In the genomic region with DNA sequence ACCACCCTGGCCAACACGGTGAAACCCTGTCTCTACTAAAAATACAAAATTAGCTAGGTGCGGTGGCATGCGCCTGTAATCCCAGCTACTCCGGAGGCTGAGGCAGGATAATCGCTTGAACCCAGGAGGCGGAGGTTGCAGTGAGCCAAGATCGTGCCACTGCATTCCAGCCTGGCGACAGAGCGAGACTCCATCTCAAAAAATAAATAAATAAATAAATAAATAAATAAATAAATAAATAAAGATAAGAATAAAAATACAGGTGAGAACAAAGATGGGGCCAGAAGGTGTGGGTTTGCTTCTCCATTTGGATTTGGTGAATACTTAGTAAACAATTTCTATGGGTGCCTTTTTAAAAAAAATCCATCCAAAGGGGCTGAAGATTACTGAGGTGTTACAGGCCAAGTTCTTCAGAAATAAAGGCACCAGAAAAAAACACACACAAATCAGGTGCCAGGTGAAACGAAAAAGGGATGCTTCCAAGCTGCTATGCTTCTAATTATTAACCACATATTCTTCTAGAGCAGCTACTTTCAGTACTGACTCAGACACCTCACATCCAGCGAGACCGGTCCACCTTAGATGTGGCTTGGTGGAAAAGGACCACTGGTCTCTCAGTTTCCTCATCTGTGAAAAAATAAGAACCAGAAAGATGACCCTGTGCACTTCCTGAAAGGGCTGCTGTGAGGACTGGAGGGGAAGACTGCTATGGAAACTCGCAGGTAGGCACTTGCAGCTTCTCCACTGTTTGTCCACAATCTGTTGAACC, we compare ENCODE assay signal across 16 cellular contexts. TPM values are rescaled to one million over a fixed set of nuclear protein-coding genes. Genes with fewer than 3 reads are reported as not detected.
DNase-seq lines count a peak whose midpoint lies in the region; ATAC-seq, FAIRE-seq and TF ChIP-seq lines count a peak whose summit lies in the region.
"Had no signal": no experiment of that assay in that cellular context is flagged by ENCODE, and none has a peak within 500 bp of the region (broad histone marks: within the 10 kb centered on the region; RNA-seq: fewer than 3 reads in every experiment).

No MANE protein-coding gene starts in this region.

- in situ Hi-C loops in K562 (cut with MboI), result no loop called here

- peaks cover 92% of the 10 kb centered on the region for H3K36me3 ChIP-seq in K562 (ENCODE audit: control insufficient read depth, insufficient read depth, low read length)

- H3K36me3 Mint-ChIP-seq in activated T-cell treated with anti-CD3 and anti-CD28 coated beads, Interleukin-2, amount 50 U/mL, for 72 hours (ENCODE audit: insufficient read depth in 2 of 2), result peaks cover 4 to 23% of the 10 kb centered on the region in 2 donors
- peaks cover 54% of the 10 kb centered on the region for H3K36me3 Mint-ChIP-seq in stimulated activated memory B cell treated with anti-CD40 and anti-IgM and Interleukin-4, amounts not matched to agents 10 μg/mL and 1 μg/mL and 100 μg/mL, for 72 hours

- peaks cover 8% of the 10 kb centered on the region for H3K4me1 Mint-ChIP-seq in activated T-cell treated with anti-CD3 and anti-CD28 coated beads, Interleukin-2, amount 50 U/mL, for 72 hours (ENCODE audit: low read depth)
- peaks cover 8% of the 10 kb centered on the region for H3K4me1 Mint-ChIP-seq in stimulated activated memory B cell treated with anti-CD40 and anti-IgM and Interleukin-4, amounts not matched to agents 10 μg/mL and 1 μg/mL and 100 μg/mL, for 72 hours

- DNase-seq in activated T-cell treated with anti-CD3 and anti-CD28 coated beads, Interleukin-2, amount 50 U/mL, for 1 hour, result peak; percentile 3
- DNase-seq in activated T-cell treated with anti-CD3 and anti-CD28 coated beads, Interleukin-2, amount 50 U/mL, for 72 hours, result no peak
- DNase-seq in K562 (ENCODE audit: extremely low read depth in 1 of 4, low spot score in 3 of 4) (no peak), GM19239 (ENCODE audit: insufficient read length, low spot score) (no peak)
- DNase-seq: C1 segment of cervical spinal cord, NCI-H1048, NCI-H2107, NCI-H226, NCI-H526 treated with DMSO at 0.1 percent for 48 hours, PC-9 had no signal

- H2AFZ ChIP-seq in K562 (ENCODE audit: low read depth, low read length), result no peak overlapping the region
- H2AFZ ChIP-seq: PC-9 had no signal

- ATAC-seq in activated T-cell treated with anti-CD3 and anti-CD28 coated beads, Interleukin-2, amount 50 U/mL, for 72 hours (replicated peaks in 1 of 2), result no peak
- ATAC-seq in HG03460 (IDR thresholded peaks at IDR 0.05; ENCODE audit: unreplicated experiment), result peak; percentile 57
- no peak for ATAC-seq in K562
- no peak for ATAC-seq in stimulated activated memory B cell treated with anti-CD40 and anti-IgM and Interleukin-4, amounts not matched to agents 10 μg/mL and 1 μg/mL and 100 μg/mL, for 72 hours
- ATAC-seq in GM21529 (IDR thresholded peaks at IDR 0.05; ENCODE audit: unreplicated experiment), result no peak
- no peak for ATAC-seq in GM19463 (IDR thresholded peaks at IDR 0.05; ENCODE audit: unreplicated experiment)

- intact Hi-C loops in K562 (cut with micrococcal nuclease), result no loop called here

- no peaks in the 10 kb centered on the region for H3K27me3 ChIP-seq in K562 (ENCODE audit: control insufficient read depth in 2 of 2, insufficient read depth in 2 of 2, low read length in 2 of 2)

- no peak overlapping the region for H3K4me2 ChIP-seq in K562 (ENCODE audit: insufficient read depth, low read length)
- H3K4me2 ChIP-seq: PC-9 had no signal

- no TSS peak for BruUV-seq in K562 (replicated peaks; lab: Mats Ljungman, UMichigan)

- H3K9me3 ChIP-seq in K562 (replicated peaks; ENCODE audit: control insufficient read depth, insufficient read depth, low read depth, low read length), result no peaks in the 10 kb centered on the region

- H3K4me3 ChIP-seq in K562, result no peak overlapping the region
- H3K4me3 ChIP-seq: PC-9 had no signal

- no peaks in the 10 kb centered on the region for H3K27me3 Mint-ChIP-seq in activated T-cell treated with anti-CD3 and anti-CD28 coated beads, Interleukin-2, amount 50 U/mL, for 72 hours (ENCODE audit: low read depth)
- no peaks in the 10 kb centered on the region for H3K27me3 Mint-ChIP-seq in stimulated activated memory B cell treated with anti-CD40 and anti-IgM and Interleukin-4, amounts not matched to agents 10 μg/mL and 1 μg/mL and 100 μg/mL, for 72 hours

- CTCF ChIA-PET in K562 (lab: Yijun Ruan, JAX; ENCODE audit: low intra/inter-chr PET ratio), result no interaction called here

- 91% methylated on average over 12 of the region's 13 CpGs for WGBS in K562 (ENCODE audit: insufficient coverage, low coverage, missing lambda C conversion rate)

- no peak for TF ChIP-seq EP300 in K562 (IDR thresholded peaks at IDR 0.05; ENCODE audit: low read length)

- no peak for TF ChIP-seq CTCF in K562 (IDR thresholded peaks at IDR 0.05 in 2 of 3, conservative IDR thresholded peaks at IDR 0.05 in 1 of 3; ENCODE audit: insufficient read depth in 2 of 3, low read depth in 1 of 3, low read length in 3 of 3)

- no peak overlapping the region for H3K27ac Mint-ChIP-seq in activated T-cell treated with anti-CD3 and anti-CD28 coated beads, Interleukin-2, amount 50 U/mL, for 72 hours
- peak overlapping the region; percentile 27 for H3K27ac Mint-ChIP-seq in stimulated activated memory B cell treated with anti-CD40 and anti-IgM and Interleukin-4, amounts not matched to agents 10 μg/mL and 1 μg/mL and 100 μg/mL, for 72 hours

- no peak overlapping the region for H3K4me3 Mint-ChIP-seq in activated T-cell treated with anti-CD3 and anti-CD28 coated beads, Interleukin-2, amount 50 U/mL, for 72 hours
- no peak overlapping the region for H3K4me3 Mint-ChIP-seq in stimulated activated memory B cell treated with anti-CD40 and anti-IgM and Interleukin-4, amounts not matched to agents 10 μg/mL and 1 μg/mL and 100 μg/mL, for 72 hours

- H3K9me3 Mint-ChIP-seq in activated T-cell treated with anti-CD3 and anti-CD28 coated beads, Interleukin-2, amount 50 U/mL, for 72 hours, result no peaks in the 10 kb centered on the region
- H3K9me3 Mint-ChIP-seq in stimulated activated memory B cell treated with anti-CD40 and anti-IgM and Interleukin-4, amounts not matched to agents 10 μg/mL and 1 μg/mL and 100 μg/mL, for 72 hours, result no peaks in the 10 kb centered on the region

- FAIRE-seq in K562 (lab: Jason Lieb, UNC), result no peak
- no peak for FAIRE-seq in GM19239 (lab: Jason Lieb, UNC)

- H3K27ac ChIP-seq in K562 (ENCODE audit: extremely low read depth, low read depth, low read length), result no peak overlapping the region
- H3K27ac ChIP-seq: 22Rv1, PC-9 had no signal

- POLR2A ChIA-PET in K562 (lab: Yijun Ruan, JAX), result interaction anchor here (0.6 to 1.5 kb wide), 6 partner anchors 10 to 131 kb away, joined by 3 to 7 read pairs (median 3); a partner anchor contains a TSS

- no peak for TF ChIP-seq POLR2A in K562 (conservative IDR thresholded peaks at IDR 0.05)

- H3K4me1 ChIP-seq in K562 (replicated peaks in 1 of 2; ENCODE audit: control insufficient read depth in 2 of 2, insufficient read depth in 2 of 2, low read length in 2 of 2), result peaks cover 7 to 11% of the 10 kb centered on the region in 2 experiments; a peak in 4 of 5 replicates

- H4K20me1 ChIP-seq in K562 (replicated peaks; ENCODE audit: control insufficient read depth, insufficient read depth, low read length), result peaks cover 11% of the 10 kb centered on the region

- no peak for TF ChIP-seq RAD21 in K562 (CRISPR knock-in tag; conservative IDR thresholded peaks at IDR 0.05 in 1 of 2, IDR thresholded peaks at IDR 0.05 in 1 of 2)

- H3K9me1 ChIP-seq in K562 (ENCODE audit: control insufficient read depth, insufficient read depth, low read length), result no peaks in the 10 kb centered on the region

- peaks cover 26% of the 10 kb centered on the region for H3K79me2 ChIP-seq in K562 (ENCODE audit: control insufficient read depth, insufficient read depth, low read length)

- no peak overlapping the region for H3K9ac ChIP-seq in K562 (ENCODE audit: insufficient read depth in 1 of 2, low read depth in 2 of 2, low read length in 2 of 2)

RNA-seq across cellular contexts. Expression of a gene that starts 9.2 kb away (rescaled TPM):
- total RNA-seq in activated T-cell treated with anti-CD3 and anti-CD28 coated beads, Interleukin-2, amount 50 U/mL, for 72 hours, result 10 to 100 TPM; 54.9 to 63.6 TPM
- 172 and 226 TPM in 2 replicates for total RNA-seq in K562 (2011; cell fraction: chromatin; rRNA removed; ENCODE audit: low replicate concordance)
- 74.0 and 74.7 TPM in 2 replicates for total RNA-seq in K562 (2011; cell fraction: nucleolus; rRNA removed)
- 112 and 153 TPM in 2 replicates for total RNA-seq in K562 (2011; cell fraction: nucleoplasm; rRNA removed)
- total RNA-seq in K562 (2014; rRNA removed) (36.5 and 41.6 TPM in 2 replicates), K562 (2014; rRNA removed; fragmentation: Illumina TruSeq; extraction: Trizol) (59.6 and 76.9 TPM in 2 replicates), K562 (2015; rRNA removed; fragmentation: Illumina TruSeq; extraction: Trizol) (70.9 and 72.4 TPM in 2 replicates), K562 (2021) (92.7 and 97.6 TPM in 2 replicates)
- polyA plus RNA-seq in K562 (2011; rRNA removed) (60.2 and 63.0 TPM in 2 replicates), K562 (2014; fragmentation: Illumina TruSeq; extraction: Trizol) (96.4 and 99.2 TPM in 2 replicates), K562 (2014; fragmentation: Nextera tagmentation; extraction: Ambion mirVana) (1 to 10 TPM; 6.7 to 8.3 TPM), K562 (2014; rRNA removed) (83.1 and 89.8 TPM in 2 replicates)
- polyA plus RNA-seq in K562 (2011; cell fraction: cytosol; rRNA removed), result 49.4 and 62.8 TPM in 2 replicates
- polyA plus RNA-seq in K562 (2011; cell fraction: nucleus; rRNA removed), result 66.8 and 89.3 TPM in 2 replicates
- 65.5 and 88.3 TPM in 2 replicates for polyA plus RNA-seq in K562 (2012)
- polyA minus RNA-seq in K562 (2011; rRNA and poly(A)+ RNA removed), result 78.7 and 80.6 TPM in 2 replicates
- polyA minus RNA-seq in K562 (2011; cell fraction: cytosol; rRNA and poly(A)+ RNA removed), result 28.9 and 29.7 TPM in 2 replicates
- 31.8 and 43.2 TPM in 2 replicates for polyA minus RNA-seq in K562 (2011; cell fraction: nucleus; rRNA and poly(A)+ RNA removed)

RNA-seq across cellular contexts. Expression of a gene that starts 9.4 kb away (rescaled TPM):
- total RNA-seq in activated T-cell treated with anti-CD3 and anti-CD28 coated beads, Interleukin-2, amount 50 U/mL, for 72 hours, result 10 to 100 TPM; 32.0 to 36.0 TPM
- 79.4 and 106 TPM in 2 replicates for total RNA-seq in K562 (2011; cell fraction: chromatin; rRNA removed; ENCODE audit: low replicate concordance)
- total RNA-seq in K562 (2011; cell fraction: nucleolus; rRNA removed), result 59.1 and 60.7 TPM in 2 replicates
- total RNA-seq in K562 (2011; cell fraction: nucleoplasm; rRNA removed), result 65.0 TPM in 2 replicates
- total RNA-seq in K562 (2014; rRNA removed), result 20.6 and 20.8 TPM in 2 replicates
- 19.8 and 23.9 TPM in 2 replicates for total RNA-seq in K562 (2014; rRNA removed; fragmentation: Illumina TruSeq; extraction: Trizol)
- total RNA-seq in K562 (2015; rRNA removed; fragmentation: Illumina TruSeq; extraction: Trizol), result 24.4 and 25.0 TPM in 2 replicates
- 40.9 and 45.7 TPM in 2 replicates for total RNA-seq in K562 (2021)
- 14.9 and 15.4 TPM in 2 replicates for polyA plus RNA-seq in K562 (2011; rRNA removed)
- 14.7 and 17.3 TPM in 2 replicates for polyA plus RNA-seq in K562 (2011; cell fraction: cytosol; rRNA removed)
- polyA plus RNA-seq in K562 (2011; cell fraction: nucleus; rRNA removed), result 42.6 and 53.3 TPM in 2 replicates
- polyA plus RNA-seq in K562 (2012), result 29.7 and 30.3 TPM in 2 replicates
- 31.2 and 34.2 TPM in 2 replicates for polyA plus RNA-seq in K562 (2014; fragmentation: Illumina TruSeq; extraction: Trizol)
- polyA plus RNA-seq in K562 (2014; fragmentation: Nextera tagmentation; extraction: Ambion mirVana), result 1 to 10 TPM; 1.5 to 2.4 TPM
- 21.1 and 25.5 TPM in 2 replicates for polyA plus RNA-seq in K562 (2014; rRNA removed)
- 17.7 and 25.8 TPM in 2 replicates for polyA minus RNA-seq in K562 (2011; rRNA and poly(A)+ RNA removed)
- polyA minus RNA-seq in K562 (2011; cell fraction: cytosol; rRNA and poly(A)+ RNA removed), result 16.8 and 27.0 TPM in 2 replicates
- polyA minus RNA-seq in K562 (2011; cell fraction: nucleus; rRNA and poly(A)+ RNA removed), result 21.5 and 21.8 TPM in 2 replicates

RNA-seq across cellular contexts. Expression of a gene that starts 35.5 kb away (rescaled TPM):
- 1 to 10 TPM; 3.7 to 7.4 TPM for total RNA-seq in activated T-cell treated with anti-CD3 and anti-CD28 coated beads, Interleukin-2, amount 50 U/mL, for 72 hours
- total RNA-seq in K562 (2011; cell fraction: chromatin; rRNA removed; ENCODE audit: low replicate concordance), result 11.5 and 33.7 TPM in 2 replicates
- total RNA-seq in K562 (2011; cell fraction: nucleolus; rRNA removed), result 25.3 and 25.8 TPM in 2 replicates
- total RNA-seq in K562 (2011; cell fraction: nucleoplasm; rRNA removed), result 16.5 and 22.7 TPM in 2 replicates
- 22.2 and 25.3 TPM in 2 replicates for total RNA-seq in K562 (2014; rRNA removed)
- total RNA-seq in K562 (2014; rRNA removed; fragmentation: Illumina TruSeq; extraction: Trizol), result 4.9 and 8.2 TPM in 2 replicates
- total RNA-seq in K562 (2015; rRNA removed; fragmentation: Illumina TruSeq; extraction: Trizol), result 16.8 and 18.3 TPM in 2 replicates
- total RNA-seq in K562 (2021), result 24.4 and 28.4 TPM in 2 replicates
- 13.1 and 19.3 TPM in 2 replicates for polyA plus RNA-seq in K562 (2011; rRNA removed)
- 26.0 and 56.4 TPM in 2 replicates for polyA plus RNA-seq in K562 (2011; cell fraction: cytosol; rRNA removed)
- polyA plus RNA-seq in K562 (2011; cell fraction: nucleus; rRNA removed), result 80.7 and 101 TPM in 2 replicates
- polyA plus RNA-seq in K562 (2012), result 24.8 and 32.1 TPM in 2 replicates
- 16.5 and 24.8 TPM in 2 replicates for polyA plus RNA-seq in K562 (2014; fragmentation: Illumina TruSeq; extraction: Trizol)
- 1 to 10 TPM in 1 of 2 experiments, under 1 TPM in 1; 0.97 to 1.1 TPM for polyA plus RNA-seq in K562 (2014; fragmentation: Nextera tagmentation; extraction: Ambion mirVana)
- polyA plus RNA-seq in K562 (2014; rRNA removed), result 36.1 and 37.3 TPM in 2 replicates
- polyA minus RNA-seq in K562 (2011; rRNA and poly(A)+ RNA removed), result 2.8 and 5.1 TPM in 2 replicates
- polyA minus RNA-seq in K562 (2011; cell fraction: cytosol; rRNA and poly(A)+ RNA removed), result 6.8 and 9.5 TPM in 2 replicates
- polyA minus RNA-seq in K562 (2011; cell fraction: nucleus; rRNA and poly(A)+ RNA removed), result 8.1 and 10.2 TPM in 2 replicates

RNA-seq across cellular contexts. Expression of a gene that starts 42.7 kb away (rescaled TPM):
- not detected for total RNA-seq in activated T-cell treated with anti-CD3 and anti-CD28 coated beads, Interleukin-2, amount 50 U/mL, for 72 hours
- not detected in 2 replicates for total RNA-seq in K562 (2011; cell fraction: chromatin; rRNA removed; ENCODE audit: low replicate concordance)
- total RNA-seq in K562 (2011; cell fraction: nucleolus; rRNA removed), result not detected in 2 replicates
- total RNA-seq in K562 (2011; cell fraction: nucleoplasm; rRNA removed), result not detected in 2 replicates
- total RNA-seq in K562 (2014; rRNA removed), result not detected in 2 replicates
- not detected in 2 replicates for total RNA-seq in K562 (2014; rRNA removed; fragmentation: Illumina TruSeq; extraction: Trizol)
- not detected in 2 replicates for total RNA-seq in K562 (2015; rRNA removed; fragmentation: Illumina TruSeq; extraction: Trizol)
- not detected in 2 replicates for total RNA-seq in K562 (2021)
- not detected in 2 replicates for polyA plus RNA-seq in K562 (2011; rRNA removed)
- 0.97 TPM in 1 of 2 replicates, not detected in the other for polyA plus RNA-seq in K562 (2011; cell fraction: cytosol; rRNA removed)
- not detected in 2 replicates for polyA plus RNA-seq in K562 (2011; cell fraction: nucleus; rRNA removed)
- polyA plus RNA-seq in K562 (2012), result 0.42 TPM in 1 of 2 replicates, not detected in the other
- polyA plus RNA-seq in K562 (2014; fragmentation: Illumina TruSeq; extraction: Trizol), result not detected in 2 replicates
- polyA plus RNA-seq in K562 (2014; fragmentation: Nextera tagmentation; extraction: Ambion mirVana), result not detected
- polyA plus RNA-seq in K562 (2014; rRNA removed), result not detected in 2 replicates
- polyA minus RNA-seq in K562 (2011; rRNA and poly(A)+ RNA removed), result not detected in 2 replicates
- not detected in 2 replicates for polyA minus RNA-seq in K562 (2011; cell fraction: cytosol; rRNA and poly(A)+ RNA removed)
- polyA minus RNA-seq in K562 (2011; cell fraction: nucleus; rRNA and poly(A)+ RNA removed), result not detected in 2 replicates
- total RNA-seq: H4 had no signal

RNA-seq across cellular contexts. Expression of a gene that starts 49.8 kb away (rescaled TPM):
- total RNA-seq in activated T-cell treated with anti-CD3 and anti-CD28 coated beads, Interleukin-2, amount 50 U/mL, for 72 hours, result not detected
- total RNA-seq in K562 (2011; cell fraction: chromatin; rRNA removed; ENCODE audit: low replicate concordance), result not detected in 2 replicates
- total RNA-seq in K562 (2011; cell fraction: nucleolus; rRNA removed), result not detected in 2 replicates
- not detected in 2 replicates for total RNA-seq in K562 (2011; cell fraction: nucleoplasm; rRNA removed)
- total RNA-seq in K562 (2014; rRNA removed) (not detected in 2 replicates), K562 (2014; rRNA removed; fragmentation: Illumina TruSeq; extraction: Trizol) (not detected in 2 replicates), K562 (2015; rRNA removed; fragmentation: Illumina TruSeq; extraction: Trizol) (not detected in 2 replicates), K562 (2021) (not detected in 2 replicates)
- polyA plus RNA-seq in K562 (2011; rRNA removed) (not detected in 2 replicates), K562 (2014; fragmentation: Illumina TruSeq; extraction: Trizol) (not detected in 2 replicates), K562 (2014; fragmentation: Nextera tagmentation; extraction: Ambion mirVana) (not detected), K562 (2014; rRNA removed) (not detected in 2 replicates)
- polyA plus RNA-seq in K562 (2011; cell fraction: cytosol; rRNA removed), result not detected in 2 replicates
- 0.21 TPM in 1 of 2 replicates, not detected in the other for polyA plus RNA-seq in K562 (2011; cell fraction: nucleus; rRNA removed)
- not detected in 2 replicates for polyA plus RNA-seq in K562 (2012)
- not detected in 2 replicates for polyA minus RNA-seq in K562 (2011; rRNA and poly(A)+ RNA removed)
- not detected in 2 replicates for polyA minus RNA-seq in K562 (2011; cell fraction: cytosol; rRNA and poly(A)+ RNA removed)
- not detected in 2 replicates for polyA minus RNA-seq in K562 (2011; cell fraction: nucleus; rRNA and poly(A)+ RNA removed)
- total RNA-seq: H4, PC-9 had no signal
